Comparison of ENCODE assay signal across 12 cellular contexts in the genomic region with DNA sequence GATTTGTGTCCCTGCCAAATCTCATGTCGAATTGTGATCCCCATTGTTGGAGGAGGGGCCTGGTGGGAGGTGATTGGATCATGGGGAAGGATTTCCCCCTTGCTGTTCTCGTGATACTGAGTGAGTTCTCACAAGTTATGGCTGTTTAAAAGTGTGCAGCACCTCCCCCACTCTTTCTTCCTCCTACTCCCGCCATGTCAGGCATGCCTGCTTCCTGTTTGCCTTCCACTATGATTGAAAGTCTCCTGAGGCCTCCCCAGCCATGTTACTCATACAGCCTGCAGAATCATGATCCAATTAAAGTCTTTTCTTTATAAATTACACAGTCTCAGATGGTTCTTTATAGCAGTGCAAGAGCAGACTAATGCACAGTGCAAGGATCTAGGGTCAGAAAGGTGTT.
DNase-seq lines count a peak whose midpoint lies in the region; ATAC-seq and TF ChIP-seq lines count a peak whose summit lies in the region.
"Had no signal": no experiment of that assay in that cellular context is flagged by ENCODE, and none has a peak within 500 bp of the region (broad histone marks: within the 10 kb centered on the region; RNA-seq: fewer than 3 reads in every experiment).

No MANE protein-coding gene starts in this region.

- no peaks in the 10 kb centered on the region for H3K36me3 Mint-ChIP-seq in nephron progenitor cell (ENCODE audit: low read depth)
- H3K36me3 Mint-ChIP-seq in activated T-helper 1 cell treated with anti-CD3 and anti-CD28 coated beads, Interleukin-12 subunit alpha, Interleukin-12 subunit beta, Interleukin-2, Interleukin-4 antibody, amounts not matched to agents 30 ng/mL and 10 ng/mL and 1 ng/mL, durations not matched to agents 14 hours and 24 hours and 36 hours (ENCODE audit: low read depth) = peaks cover 10% of the 10 kb centered on the region

- H3K9me3 ChIP-seq in adrenal gland (replicated peaks in 1 of 3) = no peaks in the 10 kb centered on the region

- peak overlapping the region; percentile 12 for H3K27ac Mint-ChIP-seq in nephron progenitor cell
- H3K27ac Mint-ChIP-seq in activated T-helper 1 cell treated with anti-CD3 and anti-CD28 coated beads, Interleukin-12 subunit alpha, Interleukin-12 subunit beta, Interleukin-2, Interleukin-4 antibody, amounts not matched to agents 30 ng/mL and 10 ng/mL and 1 ng/mL, durations not matched to agents 14 hours and 24 hours and 36 hours = no peak overlapping the region

- WGBS in adrenal gland, 4 donors = 45 to 51% (median 48%) methylated on average over 3 of the region's 3 CpGs

- H3K27me3 Mint-ChIP-seq in nephron progenitor cell (ENCODE audit: low read depth, poor library complexity) = peaks cover 3% of the 10 kb centered on the region
- H3K27me3 Mint-ChIP-seq in activated T-helper 1 cell treated with anti-CD3 and anti-CD28 coated beads, Interleukin-12 subunit alpha, Interleukin-12 subunit beta, Interleukin-2, Interleukin-4 antibody, amounts not matched to agents 30 ng/mL and 10 ng/mL and 1 ng/mL, durations not matched to agents 14 hours and 24 hours and 36 hours (ENCODE audit: insufficient read depth) = no peaks in the 10 kb centered on the region

- TF ChIP-seq CTCF in C4-2B (conservative IDR thresholded peaks at IDR 0.05) = no peak
- TF ChIP-seq CTCF in nephron progenitor cell (IDR thresholded peaks at IDR 0.05) = no peak
- TF ChIP-seq CTCF in adrenal gland (IDR thresholded peaks at IDR 0.05) = no peak

- H3K9me3 Mint-ChIP-seq in nephron progenitor cell = peaks cover 4% of the 10 kb centered on the region
- peaks cover 5% of the 10 kb centered on the region for H3K9me3 Mint-ChIP-seq in activated T-helper 1 cell treated with anti-CD3 and anti-CD28 coated beads, Interleukin-12 subunit alpha, Interleukin-12 subunit beta, Interleukin-2, Interleukin-4 antibody, amounts not matched to agents 30 ng/mL and 10 ng/mL and 1 ng/mL, durations not matched to agents 14 hours and 24 hours and 36 hours

- DNase-seq in LHCN-M2 (ENCODE audit: low read depth) = peak; percentile 18
- no peak for DNase-seq in nephron progenitor cell
- no peak for DNase-seq in middle frontal gyrus (ENCODE audit: extremely low spot score, low spot score)
- DNase-seq in adrenal gland = no peak
- DNase-seq in activated T-helper 1 cell treated with anti-CD3 and anti-CD28 coated beads, Interleukin-12 subunit alpha, Interleukin-12 subunit beta, Interleukin-2, Interleukin-4 antibody, amounts not matched to agents 30 ng/mL and 10 ng/mL and 1 ng/mL, durations not matched to agents 14 hours and 24 hours and 36 hours (ENCODE audit: low spot score) = no peak
- DNase-seq: DMS 273 treated with DMSO at 0.1 percent for 48 hours, NCI-H1105 treated with DMSO at 0.1 percent for 48 hours, NCI-H774, nucleus accumbens had no signal

- H3K4me3 Mint-ChIP-seq in nephron progenitor cell = no peak overlapping the region
- H3K4me3 Mint-ChIP-seq in activated T-helper 1 cell treated with anti-CD3 and anti-CD28 coated beads, Interleukin-12 subunit alpha, Interleukin-12 subunit beta, Interleukin-2, Interleukin-4 antibody, amounts not matched to agents 30 ng/mL and 10 ng/mL and 1 ng/mL, durations not matched to agents 14 hours and 24 hours and 36 hours = no peak overlapping the region

- H3K27ac ChIP-seq in C4-2B (peak overlapping the region; percentile 31; the same call in 1 of the 2 replicates), cingulate gyrus (ENCODE audit: low read depth, low read length) (peak overlapping the region; percentile 42), adrenal gland (peak overlapping the region in 2 of 5 donors; percentile 16 to 33)

- no peak for TF ChIP-seq POLR2A in adrenal gland (IDR thresholded peaks at IDR 0.05)

- no peak for ATAC-seq in GM19351 (IDR thresholded peaks at IDR 0.05; ENCODE audit: unreplicated experiment)

- H3K4me1 Mint-ChIP-seq in nephron progenitor cell = peaks cover 42% of the 10 kb centered on the region
- peaks cover 38% of the 10 kb centered on the region for H3K4me1 Mint-ChIP-seq in activated T-helper 1 cell treated with anti-CD3 and anti-CD28 coated beads, Interleukin-12 subunit alpha, Interleukin-12 subunit beta, Interleukin-2, Interleukin-4 antibody, amounts not matched to agents 30 ng/mL and 10 ng/mL and 1 ng/mL, durations not matched to agents 14 hours and 24 hours and 36 hours (ENCODE audit: low read depth)

- H3K36me3 ChIP-seq in adrenal gland (replicated peaks in 1 of 2) = peaks cover 0 to 5% of the 10 kb centered on the region in 2 donors

- H3K27me3 ChIP-seq in adrenal gland = no peaks in the 10 kb centered on the region

- H3K4me1 ChIP-seq in adrenal gland (replicated peaks in 1 of 2) = peaks cover 8 to 9% of the 10 kb centered on the region in 2 donors

- intact Hi-C loops in adrenal gland (cut with DNase I) = no loop called here
- intact Hi-C loops in activated T-helper 1 cell treated with anti-CD3 and anti-CD28 coated beads, Interleukin-12 subunit alpha, Interleukin-12 subunit beta, Interleukin-2, Interleukin-4 antibody, amounts not matched to agents 30 ng/mL and 10 ng/mL and 1 ng/mL, durations not matched to agents 14 hours and 24 hours and 36 hours (cut with micrococcal nuclease) = no loop called here

- H3K4me3 ChIP-seq in adrenal gland = no peak overlapping the region
